11 cellular contexts compared by ENCODE assay signal in genomic region chr19:46221981-46222610, GRCh38. TPM values are rescaled to one million over a fixed set of nuclear protein-coding genes. Genes with fewer than 3 reads are reported as not detected.
A peak's percentile ranks its signal among the peaks of the same experiment; 100 is the strongest.
DNase-seq lines count a peak whose midpoint lies in the region; ATAC-seq, FAIRE-seq and TF ChIP-seq lines count a peak whose summit lies in the region.
"Had no signal": no experiment of that assay in that cellular context is flagged by ENCODE, and none has a peak within 500 bp of the region (broad histone marks: within the 10 kb centered on the region; RNA-seq: fewer than 3 reads in every experiment).

No MANE protein-coding gene starts in this region.

- H3K9ac ChIP-seq in HepG2 (ENCODE audit: insufficient read depth, low read depth, low read length): no peak overlapping the region

- CTCF ChIA-PET in HepG2 (lab: Yijun Ruan, JAX; ENCODE audit: low intra/inter-chr PET ratio, low total read pairs): no interaction called here

- FAIRE-seq in bronchial epithelial cell (lab: Jason Lieb, UNC) (peak; percentile 97), HepG2 (lab: Jason Lieb, UNC) (no peak)

- in situ Hi-C loops in HepG2 (cut with HindIII; ENCODE audit: extremely low pct_ligation_motif_present, low pct_unique_long_range_greater_than_20kb): no loop called here

- TF ChIP-seq EP300 in HepG2 (IDR thresholded peaks at IDR 0.05; ENCODE audit: low read depth in 2 of 2, low read length in 2 of 2) (no peak), HepG2 (CRISPR knock-in tag; IDR thresholded peaks at IDR 0.05; ENCODE audit: borderline replicate concordance) (no peak)

- POLR2A ChIA-PET in HepG2 (lab: Yijun Ruan, JAX): no interaction called here

- H2AFZ ChIP-seq in HepG2 (ENCODE audit: low read length): no peak overlapping the region

- H3K27ac Mint-ChIP-seq in T-helper 2 cell treated with Interferon-gamma antibody and Interleukin-4, amounts not matched to agents 5 μg/mL and 100 μg/mL, for 36 hours: no peak overlapping the region
- H3K27ac Mint-ChIP-seq in stimulated activated naive B cell treated with anti-CD40 and anti-IgM and Interleukin-4, amounts not matched to agents 10 μg/mL and 1 μg/mL and 100 μg/mL, for 72 hours: no peak overlapping the region
- H3K27ac Mint-ChIP-seq: mesothelial cell of epicardium had no signal

- WGBS in HepG2 (ENCODE audit: low lambda C conversion rate): 10% methylated on average over 5 of the region's 7 CpGs

- no peaks in the 10 kb centered on the region for H3K79me2 ChIP-seq in HepG2 (ENCODE audit: insufficient read depth, low read length)

- TF ChIP-seq CTCF in bronchial epithelial cell (IDR thresholded peaks at IDR 0.05; ENCODE audit: insufficient read depth, low read length, severe bottlenecking) (no peak), HepG2 (CRISPR knock-in tag; IDR thresholded peaks at IDR 0.05) (no peak)

- H3K4me3 Mint-ChIP-seq in T-helper 2 cell treated with Interferon-gamma antibody and Interleukin-4, amounts not matched to agents 5 μg/mL and 100 μg/mL, for 36 hours: no peak overlapping the region
- no peak overlapping the region for H3K4me3 Mint-ChIP-seq in stimulated activated naive B cell treated with anti-CD40 and anti-IgM and Interleukin-4, amounts not matched to agents 10 μg/mL and 1 μg/mL and 100 μg/mL, for 72 hours
- H3K4me3 Mint-ChIP-seq: mesothelial cell of epicardium had no signal

- H3K9me3 ChIP-seq in MG63: 0 out of 2 replicates have a peak, but pooled peaks cover 3% of the 10 kb centered on the region
- H3K9me3 ChIP-seq in HepG2 (ENCODE audit: low read length): no peaks in the 10 kb centered on the region

- BruUV-seq in HepG2 (replicated peaks; lab: Mats Ljungman, UMichigan): no TSS peak

- intact Hi-C loops in HepG2 (cut with micrococcal nuclease; ENCODE audit: unreplicated experiment): no loop called here

- H3K27me3 ChIP-seq in MG63 (peaks cover 13% of the 10 kb centered on the region), bronchial epithelial cell (ENCODE audit: control insufficient read depth, insufficient read depth, low read length) (peaks cover 27% of the 10 kb centered on the region), HepG2 (ENCODE audit: control insufficient read depth in 1 of 2, insufficient read depth in 2 of 2, low read length in 2 of 2) (peaks cover 0 to 9% of the 10 kb centered on the region in 2 experiments; a peak in 3 of 5 replicates)

- H3K4me3 ChIP-seq in MG63: no peak overlapping the region
- no peak overlapping the region for H3K4me3 ChIP-seq in bronchial epithelial cell (ENCODE audit: low read depth, low read length)
- no peak overlapping the region for H3K4me3 ChIP-seq in HepG2 (replicated peaks in 1 of 3; ENCODE audit: insufficient read depth in 1 of 3, low read depth in 2 of 3, low read length in 3 of 3)

- no peaks in the 10 kb centered on the region for H3K36me3 Mint-ChIP-seq in T-helper 2 cell treated with Interferon-gamma antibody and Interleukin-4, amounts not matched to agents 5 μg/mL and 100 μg/mL, for 36 hours (ENCODE audit: low read depth)
- no peaks in the 10 kb centered on the region for H3K36me3 Mint-ChIP-seq in stimulated activated naive B cell treated with anti-CD40 and anti-IgM and Interleukin-4, amounts not matched to agents 10 μg/mL and 1 μg/mL and 100 μg/mL, for 72 hours
- H3K36me3 Mint-ChIP-seq: mesothelial cell of epicardium had no signal

- H3K27ac ChIP-seq in HepG2 (ENCODE audit: extremely low read length, insufficient read depth, low read length): no peak overlapping the region

- H3K36me3 ChIP-seq in MG63 (no peaks in the 10 kb centered on the region), bronchial epithelial cell (ENCODE audit: control insufficient read depth, insufficient read depth, low read length) (no peaks in the 10 kb centered on the region), HepG2 (replicated peaks in 1 of 2; ENCODE audit: control insufficient read depth in 1 of 2, insufficient read depth in 2 of 2, low read length in 2 of 2) (no peaks in the 10 kb centered on the region)

- no peak for TF ChIP-seq RAD21 in HepG2 (CRISPR knock-in tag; IDR thresholded peaks at IDR 0.05)

- DNase-seq in AG08396 (ENCODE audit: low spot score): peak; percentile 86
- DNase-seq in MG63: peak; percentile 94
- DNase-seq in bronchial epithelial cell (ENCODE audit: low read depth): peak; percentile 83
- no peak for DNase-seq in HepG2 (ENCODE audit: low spot score)
- no peak for DNase-seq in SHP77 (lab: John Stamatoyannopoulos, UW)
- no peak for DNase-seq in T-helper 2 cell treated with Interferon-gamma antibody and Interleukin-4, amounts not matched to agents 5 μg/mL and 100 μg/mL, for 36 hours (ENCODE audit: low spot score)
- DNase-seq in stimulated activated naive B cell treated with anti-CD40 and anti-IgM and Interleukin-4, amounts not matched to agents 10 μg/mL and 1 μg/mL and 100 μg/mL, for 72 hours: no peak
- DNase-seq in activated effector memory CD4-positive, alpha-beta T cell treated with Interleukin-2 at 50 U/mL for 16 hours: no peak
- DNase-seq: T-helper 9 cell had no signal

- H3K4me1 Mint-ChIP-seq in T-helper 2 cell treated with Interferon-gamma antibody and Interleukin-4, amounts not matched to agents 5 μg/mL and 100 μg/mL, for 36 hours (ENCODE audit: low read depth): no peaks in the 10 kb centered on the region
- no peaks in the 10 kb centered on the region for H3K4me1 Mint-ChIP-seq in stimulated activated naive B cell treated with anti-CD40 and anti-IgM and Interleukin-4, amounts not matched to agents 10 μg/mL and 1 μg/mL and 100 μg/mL, for 72 hours
- H3K4me1 Mint-ChIP-seq: mesothelial cell of epicardium had no signal

- no peak for TF ChIP-seq POLR2A in HepG2 (IDR thresholded peaks at IDR 0.05; ENCODE audit: insufficient read depth in 1 of 2, low read depth in 2 of 2, low read length in 2 of 2)

- H3K27me3 Mint-ChIP-seq in T-helper 2 cell treated with Interferon-gamma antibody and Interleukin-4, amounts not matched to agents 5 μg/mL and 100 μg/mL, for 36 hours (ENCODE audit: low read depth): peaks cover 10% of the 10 kb centered on the region
- peaks cover 31 to 59% of the 10 kb centered on the region in 2 donors for H3K27me3 Mint-ChIP-seq in stimulated activated naive B cell treated with anti-CD40 and anti-IgM and Interleukin-4, amounts not matched to agents 10 μg/mL and 1 μg/mL and 100 μg/mL, for 72 hours

- no peaks in the 10 kb centered on the region for H3K9me3 Mint-ChIP-seq in T-helper 2 cell treated with Interferon-gamma antibody and Interleukin-4, amounts not matched to agents 5 μg/mL and 100 μg/mL, for 36 hours
- peaks cover 0 to 1% of the 10 kb centered on the region in 2 donors for H3K9me3 Mint-ChIP-seq in stimulated activated naive B cell treated with anti-CD40 and anti-IgM and Interleukin-4, amounts not matched to agents 10 μg/mL and 1 μg/mL and 100 μg/mL, for 72 hours
- H3K9me3 Mint-ChIP-seq: mesothelial cell of epicardium had no signal

- ATAC-seq in HepG2: no peak
- no peak for ATAC-seq in stimulated activated naive B cell treated with anti-CD40 and anti-IgM and Interleukin-4, amounts not matched to agents 10 μg/mL and 1 μg/mL and 100 μg/mL, for 72 hours (replicated peaks)

- no peak overlapping the region for H3K4me2 ChIP-seq in HepG2 (ENCODE audit: low read depth, low read length)

- H4K20me1 ChIP-seq in HepG2 (ENCODE audit: insufficient read depth, low read length): no peaks in the 10 kb centered on the region

- H3K4me1 ChIP-seq in HepG2 (ENCODE audit: insufficient read depth, low read length): no peaks in the 10 kb centered on the region

TF ChIP-seq in HepG2, 621 proteins besides CTCF, POLR2A, EP300 and RAD21 (continues in another document):
- no peak for TF ChIP-seq ATRX (CRISPR knock-in tag; IDR thresholded peaks at IDR 0.05; ENCODE audit: borderline replicate concordance)

RNA-seq across cellular contexts. Expression of gene IGFL1, which starts 7.4 kb away (rescaled TPM):
- not detected in 2 replicates for total RNA-seq in MG63 (2014; rRNA removed; shearing (Covaris generic); ENCODE audit: low replicate concordance)
- total RNA-seq in bronchial epithelial cell (not detected in 2 replicates), HepG2 (2016; rRNA removed; fragmentation: Illumina TruSeq; extraction: Trizol) (not detected in 2 replicates)
- not detected in 2 replicates for total RNA-seq in HepG2 (2016; cell fraction: cytosol; rRNA removed; fragmentation: Illumina TruSeq; extraction: Trizol; ENCODE audit: low read depth)
- not detected in 2 replicates for total RNA-seq in HepG2 (2016; cell fraction: insoluble cytoplasmic fraction; rRNA removed; fragmentation: Illumina TruSeq; extraction: Trizol)
- total RNA-seq in HepG2 (2016; cell fraction: membrane; rRNA removed; fragmentation: Illumina TruSeq; extraction: Trizol): not detected in 2 replicates
- total RNA-seq in HepG2 (2016; cell fraction: nucleus; rRNA removed; fragmentation: Illumina TruSeq; extraction: Trizol): not detected in 2 replicates
- polyA plus RNA-seq in HepG2 (2011; rRNA removed): not detected in 2 replicates
- not detected in 2 replicates for polyA plus RNA-seq in HepG2 (2011; cell fraction: cytosol; rRNA removed)
- polyA plus RNA-seq in HepG2 (2011; cell fraction: nucleus; rRNA removed): not detected in 2 replicates
- not detected in 2 replicates for polyA plus RNA-seq in HepG2 (2012)
- polyA plus RNA-seq in HepG2 (2016; cell fraction: cytosol; fragmentation: Illumina TruSeq; extraction: Trizol; ENCODE audit: low read depth): not detected in 2 replicates
- not detected in 2 replicates for polyA plus RNA-seq in HepG2 (2016; cell fraction: insoluble cytoplasmic fraction; fragmentation: Illumina TruSeq; extraction: Trizol; ENCODE audit: low read depth)
- not detected in 2 replicates for polyA plus RNA-seq in HepG2 (2016; cell fraction: membrane; fragmentation: Illumina TruSeq; extraction: Trizol; ENCODE audit: low read depth)
- polyA plus RNA-seq in HepG2 (2016; cell fraction: nucleus; fragmentation: Illumina TruSeq; extraction: Trizol; ENCODE audit: insufficient read depth, low read depth): not detected in 2 replicates
- 0.56 TPM in 1 of 2 replicates, not detected in the other for polyA minus RNA-seq in HepG2 (2011; rRNA and poly(A)+ RNA removed; ENCODE audit: low replicate concordance)
- polyA minus RNA-seq in HepG2 (2011; cell fraction: cytosol; rRNA and poly(A)+ RNA removed): not detected in 2 replicates
- not detected in 2 replicates for polyA minus RNA-seq in HepG2 (2011; cell fraction: nucleus; rRNA and poly(A)+ RNA removed)
- polyA plus RNA-seq: BJ had no signal

Comparison
In these comparisons a context has a peak if more than half of its experiments do, and no peak if none do; other contexts are left out.
1. DNase-seq: peak in AG08396 (single experiment), MG63 (single experiment) and bronchial epithelial cell (single experiment); none in HepG2 (single experiment), SHP77 (0 of 2), T-helper 2 cell treated with Interferon-gamma antibody and Interleukin-4, amounts not matched to agents 5 μg/mL and 100 μg/mL, for 36 hours (single experiment), stimulated activated naive B cell treated with anti-CD40 and anti-IgM and Interleukin-4, amounts not matched to agents 10 μg/mL and 1 μg/mL and 100 μg/mL, for 72 hours (single experiment) and activated effector memory CD4-positive, alpha-beta T cell treated with Interleukin-2 at 50 U/mL for 16 hours (single experiment).